Comparison of ENCODE assay signal across 1 cellular context in genomic region chr7:143248781-143249354, GRCh38.
A peak's percentile ranks its signal among the peaks of the same experiment; 100 is the strongest.
TF ChIP-seq lines count a peak whose summit lies in the region.

No MANE protein-coding gene starts in this region.

TF ChIP-seq in HepG2, 621 proteins besides CTCF, POLR2A, EP300 and RAD21 (continued from another document and continues in another):
- no peak for TF ChIP-seq ZBTB40 (IDR thresholded peaks at IDR 0.05)
- TF ChIP-seq ZBTB40 (CRISPR knock-in tag; IDR thresholded peaks at IDR 0.05) = peak; percentile 57; the same call in 1 of the 2 replicates
- TF ChIP-seq ZNF780A (CRISPR knock-in tag; IDR thresholded peaks at IDR 0.05) = no peak
- TF ChIP-seq ZNF10 (CRISPR knock-in tag; IDR thresholded peaks at IDR 0.05; ENCODE audit: borderline replicate concordance, low read depth) = no peak
- no peak for TF ChIP-seq ZNF816 (CRISPR knock-in tag; IDR thresholded peaks at IDR 0.05; ENCODE audit: borderline replicate concordance)
- no peak for TF ChIP-seq CCDC6 (CRISPR knock-in tag; IDR thresholded peaks at IDR 0.05)
- TF ChIP-seq ZNF713 (CRISPR knock-in tag; IDR thresholded peaks at IDR 0.05) = no peak
- TF ChIP-seq ZNF451 (CRISPR knock-in tag; IDR thresholded peaks at IDR 0.05) = no peak
- no peak for TF ChIP-seq ZNF609 (CRISPR knock-in tag; IDR thresholded peaks at IDR 0.05; ENCODE audit: borderline replicate concordance)
- TF ChIP-seq TRAFD1 (CRISPR knock-in tag; IDR thresholded peaks at IDR 0.05; ENCODE audit: borderline replicate concordance) = no peak
- TF ChIP-seq HMGXB3 (CRISPR knock-in tag; IDR thresholded peaks at IDR 0.05; ENCODE audit: borderline replicate concordance) = no peak
- TF ChIP-seq YEATS4 (CRISPR knock-in tag; IDR thresholded peaks at IDR 0.05; ENCODE audit: borderline replicate concordance) = no peak; the same call in 1 of the 2 replicates
- TF ChIP-seq ZNF501 (CRISPR knock-in tag; IDR thresholded peaks at IDR 0.05) = 0 out of 2 replicates have a peak, but pooled peaks have one; percentile 18
- no peak for TF ChIP-seq ZNF446 (CRISPR knock-in tag; IDR thresholded peaks at IDR 0.05)
- TF ChIP-seq HNRNPUL1 (IDR thresholded peaks at IDR 0.05; ENCODE audit: low read depth, low read length) = no peak
- no peak for TF ChIP-seq ZNF879 (CRISPR knock-in tag; IDR thresholded peaks at IDR 0.05)
- TF ChIP-seq ZNF749 (CRISPR knock-in tag; IDR thresholded peaks at IDR 0.05; ENCODE audit: borderline replicate concordance) = no peak
- no peak for TF ChIP-seq ZNF546 (CRISPR knock-in tag; conservative IDR thresholded peaks at IDR 0.05)
- no peak for TF ChIP-seq IRX3 (CRISPR knock-in tag; IDR thresholded peaks at IDR 0.05; ENCODE audit: borderline replicate concordance, low read depth)
- TF ChIP-seq MYNN (CRISPR knock-in tag; IDR thresholded peaks at IDR 0.05; ENCODE audit: low read depth) = no peak
- TF ChIP-seq HHEX (CRISPR knock-in tag; IDR thresholded peaks at IDR 0.05) = no peak
- no peak for TF ChIP-seq ZNF737 (CRISPR knock-in tag; IDR thresholded peaks at IDR 0.05; ENCODE audit: borderline replicate concordance)
- no peak for TF ChIP-seq GATA4 (IDR thresholded peaks at IDR 0.05; ENCODE audit: borderline replicate concordance, low read depth)
- no peak for TF ChIP-seq PCBP2 (optimal IDR thresholded peaks at IDR 0.05; ENCODE audit: low read depth, low read length, poor library complexity, severe bottlenecking)
- TF ChIP-seq KMT2A (CRISPR knock-in tag; IDR thresholded peaks at IDR 0.05) = no peak
- TF ChIP-seq ATF3 (CRISPR knock-in tag; IDR thresholded peaks at IDR 0.05) = no peak
- no peak for TF ChIP-seq MBD4 (IDR thresholded peaks at IDR 0.05; ENCODE audit: borderline replicate concordance, low read length)
- no peak for TF ChIP-seq ZNF710 (CRISPR knock-in tag; IDR thresholded peaks at IDR 0.05; ENCODE audit: borderline replicate concordance)
- TF ChIP-seq MAF1 (CRISPR knock-in tag; IDR thresholded peaks at IDR 0.05; ENCODE audit: borderline replicate concordance) = no peak
- TF ChIP-seq CCAR2 (optimal IDR thresholded peaks at IDR 0.05; ENCODE audit: low read depth, low read length) = no peak
- TF ChIP-seq ETS1 (CRISPR knock-in tag; IDR thresholded peaks at IDR 0.05) = no peak
- TF ChIP-seq ZNF34 (CRISPR knock-in tag; IDR thresholded peaks at IDR 0.05; ENCODE audit: borderline replicate concordance) = no peak
